Comparison of ENCODE assay signal across 21 cellular contexts in genomic region chr20:24696396-24696795, GRCh38.
A peak's percentile ranks its signal among the peaks of the same experiment; 100 is the strongest.
DNase-seq lines count a peak whose midpoint lies in the region; ATAC-seq and TF ChIP-seq lines count a peak whose summit lies in the region.
"Had no signal": no experiment of that assay in that cellular context is flagged by ENCODE, and none has a peak within 500 bp of the region (broad histone marks: within the 10 kb centered on the region; RNA-seq: fewer than 3 reads in every experiment).

No MANE protein-coding gene starts in this region.

- H3K27me3 ChIP-seq in upper lobe of right lung: peaks cover 8% of the 10 kb centered on the region
- H3K27me3 ChIP-seq in PC-9 (ENCODE audit: insufficient read depth, low read depth): no peaks in the 10 kb centered on the region
- H3K27me3 ChIP-seq: BLaER1 had no signal

- DNase-seq in activated CD4-positive, alpha-beta T cell treated with anti-CD3 and anti-CD28 coated beads, Interleukin-2, amount 10 ng/mL, durations not matched to agents 7 days and 5 days: no peak
- no peak for DNase-seq in activated CD4-positive, alpha-beta T cell treated with anti-CD3 and anti-CD28 coated beads, Interleukin-2, amount 50 U/mL, for 1 hour
- peak; percentile 26 for DNase-seq in activated CD8-positive, alpha-beta memory T cell treated with anti-CD3 and anti-CD28 coated beads, Interleukin-2, amount 10 ng/mL, durations not matched to agents 7 days and 5 days
- DNase-seq in mesenteric fat pad (ENCODE audit: low spot score) (peak; percentile 67), upper lobe of right lung (peak; percentile 23), PC-9 (no peak), Ammon's horn (ENCODE audit: low spot score) (no peak)
- DNase-seq: 8988T; CD8-positive, alpha-beta memory T cell; DMS79; NCI-H1436; NCI-H2029; NCI-H2171; NCI-H446; NCI-H69; NK-92 treated with Interleukin-12 subunit alpha and Interleukin-12 subunit beta, amount 100 ng/mL, for 24 hours had no signal

- TF ChIP-seq CTCF in upper lobe of right lung (IDR thresholded peaks at IDR 0.05) (no peak), PC-9 (conservative IDR thresholded peaks at IDR 0.05) (no peak)

- no peaks in the 10 kb centered on the region for H3K9me2 ChIP-seq in PC-9 (ENCODE audit: insufficient read depth)

- no peak overlapping the region for H3K4me2 ChIP-seq in PC-9
- H3K4me2 ChIP-seq: BLaER1 had no signal

- H3K9me3 ChIP-seq in upper lobe of right lung (no peaks in the 10 kb centered on the region), PC-9 (ENCODE audit: insufficient read depth, low read depth) (no peaks in the 10 kb centered on the region)
- H3K9me3 ChIP-seq: BLaER1, HAP-1 had no signal

- H3K79me2 ChIP-seq in PC-9 (ENCODE audit: low read depth): no peaks in the 10 kb centered on the region

- H3K4me3 ChIP-seq in upper lobe of right lung: no peak overlapping the region
- no peak overlapping the region for H3K4me3 ChIP-seq in PC-9
- H3K4me3 ChIP-seq: BLaER1, HAP-1, K562 had no signal

- H3K27ac Mint-ChIP-seq in activated CD4-positive, alpha-beta T cell treated with anti-CD3 and anti-CD28 coated beads, Interleukin-2, amount 10 ng/mL, durations not matched to agents 7 days and 5 days: peak overlapping the region; percentile 52
- H3K27ac Mint-ChIP-seq in activated CD8-positive, alpha-beta memory T cell treated with anti-CD3 and anti-CD28 coated beads, Interleukin-2, amount 10 ng/mL, durations not matched to agents 7 days and 5 days: no peak overlapping the region
- H3K27ac Mint-ChIP-seq: CD8-positive, alpha-beta memory T cell had no signal

- BruUV-seq in PC-9 (replicated peaks; lab: Mats Ljungman, UMichigan): no TSS peak

- CTCF ChIA-PET in activated CD4-positive, alpha-beta T cell treated with anti-CD3 and anti-CD28 coated beads, Interleukin-2, amount 10 ng/mL, durations not matched to agents 7 days and 5 days (lab: Charles Lee): interaction anchor here (0.8 kb wide), 1 partner anchor 292 kb away, joined by 3 read pairs; no protein-coding TSS in a partner anchor
- CTCF ChIA-PET in activated CD8-positive, alpha-beta memory T cell treated with anti-CD3 and anti-CD28 coated beads, Interleukin-2, amount 10 ng/mL, durations not matched to agents 7 days and 5 days (lab: Charles Lee): no interaction called here
- CTCF ChIA-PET in PC-9 (lab: Charles Lee): no interaction called here

- POLR2A ChIA-PET in activated CD4-positive, alpha-beta T cell treated with anti-CD3 and anti-CD28 coated beads, Interleukin-2, amount 10 ng/mL, durations not matched to agents 7 days and 5 days (lab: Charles Lee): no interaction called here
- POLR2A ChIA-PET in PC-9 (lab: Charles Lee; ENCODE audit: unreplicated experiment): no interaction called here

- H3K4me1 ChIP-seq in upper lobe of right lung (no peaks in the 10 kb centered on the region), PC-9 (replicated peaks; ENCODE audit: insufficient read depth) (no peaks in the 10 kb centered on the region)
- H3K4me1 ChIP-seq: HAP-1 had no signal

- H3F3A ChIP-seq in PC-9 (ENCODE audit: insufficient read depth, low read depth): no peaks in the 10 kb centered on the region

- no peaks in the 10 kb centered on the region for H3K9me3 Mint-ChIP-seq in activated CD4-positive, alpha-beta T cell treated with anti-CD3 and anti-CD28 coated beads, Interleukin-2, amount 10 ng/mL, durations not matched to agents 7 days and 5 days
- no peaks in the 10 kb centered on the region for H3K9me3 Mint-ChIP-seq in activated CD8-positive, alpha-beta memory T cell treated with anti-CD3 and anti-CD28 coated beads, Interleukin-2, amount 10 ng/mL, durations not matched to agents 7 days and 5 days (ENCODE audit: low read depth)
- H3K9me3 Mint-ChIP-seq: CD8-positive, alpha-beta memory T cell had no signal

- H2AFZ ChIP-seq in PC-9: no peak overlapping the region

- no peak overlapping the region for H3K27ac ChIP-seq in upper lobe of right lung
- no peak overlapping the region for H3K27ac ChIP-seq in PC-9
- H3K27ac ChIP-seq: BLaER1, RWPE1 had no signal

- H3K36me3 ChIP-seq in upper lobe of right lung (no peaks in the 10 kb centered on the region), PC-9 (ENCODE audit: low read depth) (no peaks in the 10 kb centered on the region)
- H3K36me3 ChIP-seq: BLaER1, HAP-1 had no signal

- no peaks in the 10 kb centered on the region for H3K4me1 Mint-ChIP-seq in activated CD4-positive, alpha-beta T cell treated with anti-CD3 and anti-CD28 coated beads, Interleukin-2, amount 10 ng/mL, durations not matched to agents 7 days and 5 days
- no peaks in the 10 kb centered on the region for H3K4me1 Mint-ChIP-seq in activated CD8-positive, alpha-beta memory T cell treated with anti-CD3 and anti-CD28 coated beads, Interleukin-2, amount 10 ng/mL, durations not matched to agents 7 days and 5 days
- H3K4me1 Mint-ChIP-seq: CD8-positive, alpha-beta memory T cell had no signal

- no peaks in the 10 kb centered on the region for H3K36me3 Mint-ChIP-seq in activated CD4-positive, alpha-beta T cell treated with anti-CD3 and anti-CD28 coated beads, Interleukin-2, amount 10 ng/mL, durations not matched to agents 7 days and 5 days (ENCODE audit: low read depth)
- H3K36me3 Mint-ChIP-seq in activated CD8-positive, alpha-beta memory T cell treated with anti-CD3 and anti-CD28 coated beads, Interleukin-2, amount 10 ng/mL, durations not matched to agents 7 days and 5 days: no peaks in the 10 kb centered on the region
- H3K36me3 Mint-ChIP-seq: CD8-positive, alpha-beta memory T cell had no signal

- H3K27me3 Mint-ChIP-seq in activated CD4-positive, alpha-beta T cell treated with anti-CD3 and anti-CD28 coated beads, Interleukin-2, amount 10 ng/mL, durations not matched to agents 7 days and 5 days: no peaks in the 10 kb centered on the region
- H3K27me3 Mint-ChIP-seq in activated CD8-positive, alpha-beta memory T cell treated with anti-CD3 and anti-CD28 coated beads, Interleukin-2, amount 10 ng/mL, durations not matched to agents 7 days and 5 days: no peaks in the 10 kb centered on the region

- no peak overlapping the region for H3K4me3 Mint-ChIP-seq in activated CD4-positive, alpha-beta T cell treated with anti-CD3 and anti-CD28 coated beads, Interleukin-2, amount 10 ng/mL, durations not matched to agents 7 days and 5 days
- no peak overlapping the region for H3K4me3 Mint-ChIP-seq in activated CD8-positive, alpha-beta memory T cell treated with anti-CD3 and anti-CD28 coated beads, Interleukin-2, amount 10 ng/mL, durations not matched to agents 7 days and 5 days
- H3K4me3 Mint-ChIP-seq: CD8-positive, alpha-beta memory T cell had no signal

- no peaks in the 10 kb centered on the region for H4K20me1 ChIP-seq in PC-9 (ENCODE audit: insufficient read depth)
- H4K20me1 ChIP-seq: BLaER1 had no signal

- intact Hi-C loops in upper lobe of right lung (cut with DNase I): no loop called here
- intact Hi-C loops in PC-9 (cut with micrococcal nuclease; ENCODE audit: unreplicated experiment): no loop called here

- ATAC-seq in activated CD8-positive, alpha-beta memory T cell treated with anti-CD3 and anti-CD28 coated beads, Interleukin-2, amount 10 ng/mL, durations not matched to agents 7 days and 5 days: no peak
- ATAC-seq in upper lobe of right lung (no peak), GM21529 (IDR thresholded peaks at IDR 0.05; ENCODE audit: unreplicated experiment) (no peak)
- ATAC-seq: K562 had no signal

Comparison
In these comparisons a context has a peak if more than half of its experiments do, and no peak if none do; other contexts are left out.
1. DNase-seq: peak in activated CD8-positive, alpha-beta memory T cell treated with anti-CD3 and anti-CD28 coated beads, Interleukin-2, amount 10 ng/mL, durations not matched to agents 7 days and 5 days (single experiment), mesenteric fat pad (single experiment) and upper lobe of right lung (single experiment); none in activated CD4-positive, alpha-beta T cell treated with anti-CD3 and anti-CD28 coated beads, Interleukin-2, amount 10 ng/mL, durations not matched to agents 7 days and 5 days (single experiment), activated CD4-positive, alpha-beta T cell treated with anti-CD3 and anti-CD28 coated beads, Interleukin-2, amount 50 U/mL, for 1 hour (single experiment), PC-9 (0 of 2) and Ammon's horn (single experiment).